1 cellular context compared by ENCODE assay signal in the genomic region with DNA sequence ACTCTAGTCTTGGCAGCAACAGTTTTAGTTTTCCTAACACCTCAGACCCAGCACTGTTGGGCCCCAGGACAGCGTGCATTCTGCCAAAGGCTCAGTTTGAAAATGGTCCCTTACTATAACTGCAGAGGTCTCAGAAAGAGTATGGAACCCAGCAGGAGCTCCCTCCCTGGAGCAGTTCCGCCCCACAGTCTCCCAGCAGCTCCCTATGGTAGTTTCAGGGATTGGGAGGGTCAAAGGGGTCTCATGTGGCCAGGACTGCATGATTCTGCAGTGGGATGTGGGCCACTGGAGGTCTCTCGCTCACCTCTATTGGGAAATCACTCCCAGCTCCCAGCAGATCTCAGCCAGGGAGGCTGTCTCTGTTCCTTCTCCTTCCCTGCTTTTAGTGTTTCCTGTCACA.
TF ChIP-seq lines count a peak whose summit lies in the region.

No MANE protein-coding gene starts in this region.

TF ChIP-seq in H1, 55 proteins besides CTCF, POLR2A, EP300 and RAD21:
- TF ChIP-seq RFX5 (IDR thresholded peaks at IDR 0.05; ENCODE audit: borderline replicate concordance, low read depth, low read length) (no peak), ASH2L (IDR thresholded peaks at IDR 0.05; ENCODE audit: low read length) (no peak), BRCA1 (IDR thresholded peaks at IDR 0.05; ENCODE audit: low read depth, low read length) (no peak), KDM1A (IDR thresholded peaks at IDR 0.05; ENCODE audit: borderline replicate concordance, low read length) (no peak), GABPA (IDR thresholded peaks at IDR 0.05; ENCODE audit: borderline replicate concordance, insufficient read depth, low read length) (no peak), EZH2 (IDR thresholded peaks at IDR 0.05; ENCODE audit: low read depth, low read length, severe bottlenecking) (no peak), PHF8 (conservative IDR thresholded peaks at IDR 0.05; ENCODE audit: low read depth, low read length) (no peak), EGR1 (IDR thresholded peaks at IDR 0.05; ENCODE audit: borderline replicate concordance, low read depth, low read length) (no peak), POLR2AphosphoS5 (IDR thresholded peaks at IDR 0.05; ENCODE audit: low read depth, low read length) (no peak), HDAC6 (IDR thresholded peaks at IDR 0.05; ENCODE audit: low read depth, low read length) (no peak), TEAD4 (IDR thresholded peaks at IDR 0.05; ENCODE audit: low read depth, low read length) (no peak), MAFK (IDR thresholded peaks at IDR 0.05; ENCODE audit: low read depth, low read length) (no peak), RXRA (IDR thresholded peaks at IDR 0.05; ENCODE audit: insufficient read depth, low read depth, low read length) (no peak), SUZ12 (IDR thresholded peaks at IDR 0.05; ENCODE audit: low read length) (no peak), TAF7 (optimal IDR thresholded peaks at IDR 0.05; ENCODE audit: borderline replicate concordance, low read depth, low read length) (no peak)
- TF ChIP-seq, protein P1, sequence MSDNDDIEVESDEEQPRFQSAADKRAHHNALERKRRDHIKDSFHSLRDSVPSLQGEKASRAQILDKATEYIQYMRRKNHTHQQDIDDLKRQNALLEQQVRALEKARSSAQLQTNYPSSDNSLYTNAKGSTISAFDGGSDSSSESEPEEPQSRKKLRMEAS (IDR thresholded peaks at IDR 0.05), result no peak
